ENCODE assay signal across 1 cellular context in the genomic region with DNA sequence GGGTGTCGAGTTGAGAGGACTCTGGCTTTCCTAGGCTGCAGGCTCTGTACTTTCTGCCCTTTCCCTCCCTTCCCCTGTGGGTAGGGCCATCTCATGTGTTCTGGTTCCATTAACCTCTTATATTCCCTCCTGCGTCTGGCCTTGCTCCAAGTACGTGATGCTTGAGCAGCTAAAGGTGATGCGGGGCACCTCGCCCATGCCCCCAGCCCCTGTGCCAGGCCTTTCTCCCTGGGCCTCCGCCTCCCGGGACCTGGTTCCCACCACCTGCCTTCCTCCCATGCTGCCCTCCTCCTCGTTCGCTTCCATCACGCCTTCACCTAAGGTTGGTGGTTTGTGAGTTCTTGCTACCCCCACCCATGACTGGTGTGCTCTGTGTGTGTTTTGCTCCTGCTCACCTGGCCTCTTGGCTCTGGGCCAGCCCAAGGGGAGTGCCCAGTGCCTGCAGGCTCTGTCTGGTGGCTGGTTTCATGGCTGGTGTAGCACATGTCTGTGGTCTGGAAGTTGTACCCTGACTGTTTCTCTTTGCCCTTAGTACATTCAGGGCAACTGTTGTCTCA.
TF ChIP-seq lines count a peak whose summit lies in the region.

No MANE protein-coding gene starts in this region.

TF ChIP-seq in HepG2, 621 proteins besides CTCF, POLR2A, EP300 and RAD21:
- TF ChIP-seq ZNF501 (CRISPR knock-in tag; IDR thresholded peaks at IDR 0.05) (no peak), TRIM24 (CRISPR knock-in tag; IDR thresholded peaks at IDR 0.05) (no peak)
- TF ChIP-seq, protein P1, sequence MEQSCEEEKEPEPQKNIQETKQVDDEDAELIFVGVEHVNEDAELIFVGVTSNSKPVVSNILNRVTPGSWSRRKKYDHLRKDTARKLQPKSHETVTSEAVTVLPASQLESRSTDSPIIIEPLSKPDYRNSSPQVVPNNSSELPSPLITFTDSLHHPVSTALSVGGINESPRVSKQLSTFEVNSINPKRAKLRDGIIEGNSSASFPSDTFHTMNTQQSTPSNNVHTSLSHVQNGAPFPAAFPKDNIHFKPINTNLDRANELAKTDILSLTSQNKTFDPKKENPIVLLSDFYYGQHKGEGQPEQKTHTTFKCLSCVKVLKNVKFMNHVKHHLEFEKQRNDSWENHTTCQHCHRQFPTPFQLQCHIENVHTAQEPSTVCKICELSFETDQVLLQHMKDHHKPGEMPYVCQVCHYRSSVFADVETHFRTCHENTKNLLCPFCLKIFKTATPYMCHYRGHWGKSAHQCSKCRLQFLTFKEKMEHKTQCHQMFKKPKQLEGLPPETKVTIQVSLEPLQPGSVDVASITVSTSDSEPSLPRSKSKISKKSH (CRISPR knock-in tag; IDR thresholded peaks at IDR 0.05; ENCODE audit: borderline replicate concordance), result no peak
